Comparison of ENCODE assay signal across 12 cellular contexts in the genomic region with DNA sequence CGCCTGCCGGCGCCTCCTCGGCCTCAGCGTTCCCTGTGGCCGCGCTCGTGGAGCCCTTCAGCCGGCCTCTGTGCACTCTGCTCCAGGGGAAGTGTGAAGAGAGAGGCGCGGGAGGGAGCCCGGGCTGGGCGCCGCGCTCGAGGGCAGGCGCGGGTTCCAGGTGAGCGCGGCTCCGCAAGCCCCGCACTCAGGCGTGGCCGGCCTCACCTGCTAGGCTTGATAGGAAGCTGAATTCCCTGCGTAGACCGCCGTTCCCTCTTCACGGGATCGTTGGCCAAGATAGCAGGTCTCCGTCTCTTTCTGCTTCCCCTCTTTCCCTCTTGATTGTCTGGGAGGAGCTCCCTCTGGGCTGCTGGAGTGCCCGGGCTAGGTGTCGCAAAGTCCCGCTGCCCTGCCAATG.
DNase-seq lines count a peak whose midpoint lies in the region; ATAC-seq and TF ChIP-seq lines count a peak whose summit lies in the region.
"Had no signal": no experiment of that assay in that cellular context is flagged by ENCODE, and none has a peak within 500 bp of the region (broad histone marks: within the 10 kb centered on the region; RNA-seq: fewer than 3 reads in every experiment).

No MANE protein-coding gene starts in this region.

- no peaks in the 10 kb centered on the region for H3K36me3 ChIP-seq in mucosa of descending colon (ENCODE audit: low read depth)

- TF ChIP-seq CTCF in glutamatergic neuron (IDR thresholded peaks at IDR 0.05; ENCODE audit: partially characterized antibody, unreplicated experiment) (no peak), mucosa of descending colon (IDR thresholded peaks at IDR 0.05) (no peak)

- H3K9me3 ChIP-seq in mucosa of descending colon: no peaks in the 10 kb centered on the region
- H3K9me3 ChIP-seq: testis had no signal

- H3K4me1 ChIP-seq in mucosa of descending colon (ENCODE audit: low read depth): no peaks in the 10 kb centered on the region

- ATAC-seq in Right ventricle myocardium inferior: peak; percentile 50
- ATAC-seq in mucosa of descending colon: peak; percentile 31
- ATAC-seq in GM21515 (IDR thresholded peaks at IDR 0.05; ENCODE audit: unreplicated experiment): no peak
- ATAC-seq in GM21619 (IDR thresholded peaks at IDR 0.05; ENCODE audit: unreplicated experiment): no peak

- peaks cover 2% of the 10 kb centered on the region for H3K4me1 Mint-ChIP-seq in glutamatergic neuron (ENCODE audit: low read depth, unreplicated experiment)

- H3K4me3 Mint-ChIP-seq in glutamatergic neuron (ENCODE audit: unreplicated experiment): peak overlapping the region; percentile 81

- peaks cover 2% of the 10 kb centered on the region for H3K9me3 Mint-ChIP-seq in glutamatergic neuron (ENCODE audit: unreplicated experiment)

- intact Hi-C loops in Right ventricle myocardium inferior (cut with DNase I) (no loop called here), cardiac septum (cut with DNase I) (no loop called here), mucosa of descending colon (cut with DNase I, micrococcal nuclease) (no loop called here)

- no peak overlapping the region for H3K4me3 ChIP-seq in mucosa of descending colon
- H3K4me3 ChIP-seq: testis had no signal

- peaks cover 7% of the 10 kb centered on the region for H3K36me3 Mint-ChIP-seq in glutamatergic neuron (ENCODE audit: unreplicated experiment)

- H3K27me3 Mint-ChIP-seq in glutamatergic neuron (ENCODE audit: unreplicated experiment): peaks cover 25% of the 10 kb centered on the region

- no peak overlapping the region for H3K27ac Mint-ChIP-seq in glutamatergic neuron (ENCODE audit: unreplicated experiment)

- DNase-seq in Right ventricle myocardium inferior (ENCODE audit: missing footprints) (no peak), cardiac septum (ENCODE audit: low spot score) (no peak), glutamatergic neuron (peak; percentile 39), mucosa of descending colon (no peak), NCI-H187 (lab: John Stamatoyannopoulos, UW) (no peak), GM19240 (ENCODE audit: insufficient read length, low spot score) (no peak)
- DNase-seq: DMS53; kidney glomerular epithelial cell; stimulated activated CD4-positive, alpha-beta T cell treated with anti-CD3 and anti-CD28 coated beads, Interleukin-4, amount 100 ng/mL, for 24 hours; testis had no signal

Comparison
In these comparisons a context has a peak if more than half of its experiments do, and no peak if none do; other contexts are left out.
1. ATAC-seq: peak in Right ventricle myocardium inferior (single experiment) and mucosa of descending colon (single experiment); none in GM21515 (single experiment) and GM21619 (single experiment).